In genomic region chr18:12038661-12039417, GRCh38 we compare ENCODE assay signal across 8 cellular contexts. TPM values are rescaled to one million over a fixed set of nuclear protein-coding genes. Genes with fewer than 3 reads are reported as not detected.
DNase-seq lines count a peak whose midpoint lies in the region; ATAC-seq and TF ChIP-seq lines count a peak whose summit lies in the region.

No MANE protein-coding gene starts in this region.

- no peaks in the 10 kb centered on the region for H3K9me3 Mint-ChIP-seq in activated B cell treated with CpG ODN at 0.5 μM for 24 hours

- H3K4me3 Mint-ChIP-seq in activated B cell treated with CpG ODN at 0.5 μM for 24 hours = peak overlapping the region; percentile 76

- POLR2A ChIA-PET in activated B cell treated with CpG ODN at 0.5 μM for 24 hours (lab: Charles Lee) = interaction anchor here (1.2 to 1.5 kb wide), 2 partner anchors 12 to 100 kb away, joined by 5 to 10 read pairs; no protein-coding TSS in a partner anchor

- peak; percentile 83 for TF ChIP-seq CTCF in activated B cell treated with CpG ODN at 0.5 μM for 24 hours (IDR thresholded peaks at IDR 0.05)

- H3K27ac ChIP-seq in caudate nucleus (ENCODE audit: low read depth, low read length) = no peak overlapping the region

- CTCF ChIA-PET in activated B cell treated with CpG ODN at 0.5 μM for 24 hours (lab: Charles Lee) = interaction anchor here (0.6 to 4.7 kb wide), 20 partner anchors 9 to 1187 kb away, joined by 3 to 117 read pairs (median 5); partner anchors contain the start of gene IMPA2

- peaks cover 7% of the 10 kb centered on the region for H3K27me3 Mint-ChIP-seq in activated B cell treated with CpG ODN at 0.5 μM for 24 hours

- peak; percentile 74 for ATAC-seq in HG02840 (IDR thresholded peaks at IDR 0.05; ENCODE audit: low FRiP score, unreplicated experiment)
- peak; percentile 98 for ATAC-seq in activated B cell treated with CpG ODN at 0.5 μM for 24 hours (ENCODE audit: low read depth)

- no peak overlapping the region for H3K27ac Mint-ChIP-seq in activated B cell treated with CpG ODN at 0.5 μM for 24 hours

- intact Hi-C loops in activated B cell treated with CpG ODN at 0.5 μM for 24 hours (cut with micrococcal nuclease) = loop anchor here (1.0 to 5.0 kb wide), 6 partner anchors 11 to 384 kb away; partner anchors contain the start of gene CHMP1B

- H3K36me3 Mint-ChIP-seq in activated B cell treated with CpG ODN at 0.5 μM for 24 hours (ENCODE audit: low read depth) = no peaks in the 10 kb centered on the region

- peaks cover 12% of the 10 kb centered on the region for H3K4me1 Mint-ChIP-seq in activated B cell treated with CpG ODN at 0.5 μM for 24 hours

- DNase-seq in NCI-H1417 (lab: John Stamatoyannopoulos, UW) (peak; percentile 64 to 81 (median 72)), NCI-H1417 treated with DMSO at 0.1 percent for 48 hours (lab: John Stamatoyannopoulos, UW) (no peak), NCI-H2171 treated with DMSO at 0.1 percent for 48 hours (lab: John Stamatoyannopoulos, UW) (peak; percentile 59), activated B cell treated with CpG ODN at 0.5 μM for 24 hours (peak; percentile 76), caudate nucleus (lab: John Stamatoyannopoulos, UW) (peak in 52 of 61 donors; percentile 22 to 81 (median 62)), inferior parietal cortex (ENCODE audit: extremely low spot score) (peak; percentile 74), smooth muscle cell of the brain vasculature (ENCODE audit: low read depth, low spot score) (peak; percentile 35)

RNA-seq across cellular contexts. Expression of gene ANKRD62, which starts 54.8 kb away (rescaled TPM):
- not detected in 2 replicates for total RNA-seq in activated B cell treated with CpG ODN at 0.5 μM for 24 hours

RNA-seq across cellular contexts. Expression of gene IMPA2, which starts 57.5 kb away (rescaled TPM):
- total RNA-seq in activated B cell treated with CpG ODN at 0.5 μM for 24 hours = 5.8 and 7.5 TPM in 2 replicates
